In the genomic region with DNA sequence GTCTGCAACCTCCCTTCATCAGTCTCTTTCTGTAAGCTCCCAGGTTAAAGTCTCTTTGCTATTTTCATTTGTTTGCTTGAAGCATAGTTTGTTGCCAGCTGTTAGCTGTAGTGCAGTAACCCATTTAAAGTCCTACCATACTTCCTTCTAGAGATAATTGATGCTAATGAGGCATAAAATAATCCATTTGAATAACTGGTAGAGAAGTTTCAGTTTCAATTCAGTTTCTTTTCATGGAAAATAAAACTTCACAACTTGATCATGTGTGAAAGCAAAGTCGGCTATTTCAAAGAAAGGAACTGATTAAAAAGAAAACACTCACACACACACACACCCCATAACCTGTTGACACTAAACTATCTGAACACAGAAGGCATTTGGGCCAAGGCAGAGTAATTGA, we compare ENCODE assay signal across 22 cellular contexts.
DNase-seq lines count a peak whose midpoint lies in the region; ATAC-seq and TF ChIP-seq lines count a peak whose summit lies in the region.
"Had no signal": no experiment of that assay in that cellular context is flagged by ENCODE, and none has a peak within 500 bp of the region (broad histone marks: within the 10 kb centered on the region; RNA-seq: fewer than 3 reads in every experiment).

No MANE protein-coding gene starts in this region.

- no peaks in the 10 kb centered on the region for H3K36me3 Mint-ChIP-seq in activated CD8-positive, alpha-beta memory T cell treated with anti-CD3 and anti-CD28 coated beads, Interleukin-2, amount 10 ng/mL, durations not matched to agents 7 days and 5 days
- H3K36me3 Mint-ChIP-seq: brain; CD4-positive, alpha-beta memory T cell; naive thymus-derived CD4-positive, alpha-beta T cell; T-cell had no signal

- no peak overlapping the region for H3K4me3 Mint-ChIP-seq in activated CD8-positive, alpha-beta memory T cell treated with anti-CD3 and anti-CD28 coated beads, Interleukin-2, amount 10 ng/mL, durations not matched to agents 7 days and 5 days
- H3K4me3 Mint-ChIP-seq: activated CD4-positive, alpha-beta T cell treated with anti-CD3 and anti-CD28 coated beads for 36 hours; activated T-helper 1 cell treated with anti-CD3 and anti-CD28 coated beads, Interleukin-12 subunit alpha, Interleukin-12 subunit beta, Interleukin-2, Interleukin-4 antibody, amounts not matched to agents 30 ng/mL and 10 ng/mL and 1 ng/mL, durations not matched to agents 14 hours and 24 hours and 36 hours; brain; CD4-positive, alpha-beta memory T cell; H9; naive thymus-derived CD4-positive, alpha-beta T cell; T-cell had no signal

- no peaks in the 10 kb centered on the region for H4K20me1 ChIP-seq in OCI-LY3 (ENCODE audit: insufficient read depth, low read length)

- H3K79me2 ChIP-seq in OCI-LY3 (ENCODE audit: low read length): no peaks in the 10 kb centered on the region

- H3K9me3 Mint-ChIP-seq in activated CD8-positive, alpha-beta memory T cell treated with anti-CD3 and anti-CD28 coated beads, Interleukin-2, amount 10 ng/mL, durations not matched to agents 7 days and 5 days (ENCODE audit: low read depth): no peaks in the 10 kb centered on the region
- H3K9me3 Mint-ChIP-seq: activated T-helper 1 cell treated with anti-CD3 and anti-CD28 coated beads, Interleukin-12 subunit alpha, Interleukin-12 subunit beta, Interleukin-2, Interleukin-4 antibody, amounts not matched to agents 30 ng/mL and 10 ng/mL and 1 ng/mL, durations not matched to agents 14 hours and 24 hours and 36 hours; H9 had no signal

- H3K4me1 Mint-ChIP-seq in activated CD8-positive, alpha-beta memory T cell treated with anti-CD3 and anti-CD28 coated beads, Interleukin-2, amount 10 ng/mL, durations not matched to agents 7 days and 5 days: peaks cover 2% of the 10 kb centered on the region
- H3K4me1 Mint-ChIP-seq: activated CD4-positive, alpha-beta T cell treated with anti-CD3 and anti-CD28 coated beads for 36 hours; brain; CD4-positive, alpha-beta memory T cell; H9 had no signal

- H3K36me3 ChIP-seq in OCI-LY3 (replicated peaks; ENCODE audit: low read depth, low read length): no peaks in the 10 kb centered on the region
- H3K36me3 ChIP-seq in mucosa of rectum (ENCODE audit: control insufficient read depth in 2 of 2, insufficient read depth in 2 of 2, low read length in 2 of 2): no peaks in the 10 kb centered on the region
- H3K36me3 ChIP-seq: right atrium auricular region had no signal

- CTCF ChIA-PET in activated CD8-positive, alpha-beta memory T cell treated with anti-CD3 and anti-CD28 coated beads, Interleukin-2, amount 10 ng/mL, durations not matched to agents 7 days and 5 days (lab: Charles Lee): no interaction called here
- CTCF ChIA-PET in RWPE1 (lab: Yijun Ruan, JAX) (no interaction called here), HEK293T (lab: Yijun Ruan, JAX) (no interaction called here)

- peak; percentile 20 for DNase-seq in GM12865 (ENCODE audit: low read depth)
- no peak for DNase-seq in activated CD8-positive, alpha-beta memory T cell treated with anti-CD3 and anti-CD28 coated beads, Interleukin-2, amount 10 ng/mL, durations not matched to agents 7 days and 5 days
- no peak for DNase-seq in SIG-M5 (lab: John Stamatoyannopoulos, UW)
- no peak for DNase-seq in RWPE1 (ENCODE audit: low spot score)
- no peak for DNase-seq in HEK293T (ENCODE audit: extremely low spot score)
- DNase-seq: activated CD4-positive, alpha-beta T cell treated with anti-CD3 and anti-CD28 coated beads for 36 hours; CD4-positive, alpha-beta memory T cell; effector memory CD4-positive, alpha-beta T cell; foreskin melanocyte; GF-D8; H9; kidney; naive thymus-derived CD4-positive, alpha-beta T cell; NCI-H1930; PC-3; T-cell had no signal

- H3K27me3 ChIP-seq in OCI-LY3 (ENCODE audit: low read depth, low read length) (no peaks in the 10 kb centered on the region), mucosa of rectum (ENCODE audit: control insufficient read depth in 2 of 2, insufficient read depth in 2 of 2, low read length in 2 of 2) (no peaks in the 10 kb centered on the region)
- H3K27me3 ChIP-seq: right atrium auricular region had no signal

- POLR2A ChIA-PET in RWPE1 (lab: Yijun Ruan, JAX; ENCODE audit: low non-redundant PET): no interaction called here
- POLR2A ChIA-PET in HEK293T (lab: Yijun Ruan, JAX): no interaction called here

- peak; percentile 44 for ATAC-seq in GM21619 (IDR thresholded peaks at IDR 0.05; ENCODE audit: unreplicated experiment)
- no peak for ATAC-seq in activated CD8-positive, alpha-beta memory T cell treated with anti-CD3 and anti-CD28 coated beads, Interleukin-2, amount 10 ng/mL, durations not matched to agents 7 days and 5 days
- ATAC-seq: activated CD4-positive, alpha-beta T cell treated with anti-CD3 and anti-CD28 coated beads for 36 hours; naive thymus-derived CD4-positive, alpha-beta T cell; PC-3; T-cell had no signal

- H3K27me3 Mint-ChIP-seq in activated CD8-positive, alpha-beta memory T cell treated with anti-CD3 and anti-CD28 coated beads, Interleukin-2, amount 10 ng/mL, durations not matched to agents 7 days and 5 days: no peaks in the 10 kb centered on the region
- H3K27me3 Mint-ChIP-seq: brain had no signal

- peak overlapping the region; percentile 64 for H3K4me2 ChIP-seq in OCI-LY3 (ENCODE audit: low read length)

- H3K27ac Mint-ChIP-seq in activated CD8-positive, alpha-beta memory T cell treated with anti-CD3 and anti-CD28 coated beads, Interleukin-2, amount 10 ng/mL, durations not matched to agents 7 days and 5 days: no peak overlapping the region
- H3K27ac Mint-ChIP-seq: activated CD4-positive, alpha-beta T cell treated with anti-CD3 and anti-CD28 coated beads for 36 hours; activated T-helper 1 cell treated with anti-CD3 and anti-CD28 coated beads, Interleukin-12 subunit alpha, Interleukin-12 subunit beta, Interleukin-2, Interleukin-4 antibody, amounts not matched to agents 30 ng/mL and 10 ng/mL and 1 ng/mL, durations not matched to agents 14 hours and 24 hours and 36 hours; brain; CD4-positive, alpha-beta memory T cell; naive thymus-derived CD4-positive, alpha-beta T cell; T-cell had no signal

- H3K9me3 ChIP-seq in OCI-LY3 (ENCODE audit: insufficient read depth, low read length) (peaks cover 7% of the 10 kb centered on the region; the same call in 1 of the 2 replicates), mucosa of rectum (ENCODE audit: control insufficient read depth in 2 of 2, low read length in 2 of 2) (no peaks in the 10 kb centered on the region)
- H3K9me3 ChIP-seq: right atrium auricular region had no signal

- H3K4me3 ChIP-seq in GM12865 (ENCODE audit: low read depth, low read length) (no peak overlapping the region), OCI-LY3 (ENCODE audit: low read length) (peak overlapping the region; percentile 39), mucosa of rectum (ENCODE audit: low read length in 2 of 2) (peak overlapping the region in 1 of 2 donors; percentile 28)

- H2AFZ ChIP-seq in OCI-LY3 (ENCODE audit: low read depth, low read length): no peak overlapping the region

- peaks cover 41% of the 10 kb centered on the region for H3K4me1 ChIP-seq in OCI-LY3 (ENCODE audit: low read length)
- peaks cover 0 to 21% of the 10 kb centered on the region in 2 donors for H3K4me1 ChIP-seq in mucosa of rectum (ENCODE audit: control insufficient read depth in 2 of 2, insufficient read depth in 2 of 2, low read length in 2 of 2)

- H3K27ac ChIP-seq in OCI-LY3 (ENCODE audit: low read length) (peak overlapping the region; percentile 54), mucosa of rectum (ENCODE audit: low read depth in 2 of 2, low read length in 2 of 2) (peak overlapping the region; percentile 32 to 44), RWPE1 (no peak overlapping the region)
- H3K27ac ChIP-seq: right atrium auricular region had no signal

- H3K9ac ChIP-seq in OCI-LY3 (ENCODE audit: low read length) (peak overlapping the region; percentile 13; the same call in 1 of the 2 replicates), mucosa of rectum (ENCODE audit: low read depth in 1 of 2, low read length in 2 of 2) (no peak overlapping the region)

- TF ChIP-seq CTCF in GM12865 (IDR thresholded peaks at IDR 0.05; ENCODE audit: insufficient read depth, low read depth, low read length, missing control alignments) (no peak), OCI-LY3 (IDR thresholded peaks at IDR 0.05; ENCODE audit: low read depth, low read length) (no peak), RWPE1 (conservative IDR thresholded peaks at IDR 0.05; ENCODE audit: low read depth) (no peak)

TF ChIP-seq in HEK293T, 16 proteins besides CTCF, POLR2A, EP300 and RAD21:
- TF ChIP-seq BHLHE40 (IDR thresholded peaks at IDR 0.05; ENCODE audit: borderline replicate concordance): no peak
- TF ChIP-seq CTBP1 (IDR thresholded peaks at IDR 0.05; ENCODE audit: borderline replicate concordance): no peak
- TF ChIP-seq ZNF384 (IDR thresholded peaks at IDR 0.05): no peak
- no peak for TF ChIP-seq ARNT (IDR thresholded peaks at IDR 0.05)
- no peak for TF ChIP-seq TARDBP (IDR thresholded peaks at IDR 0.05)
- TF ChIP-seq HDGF (IDR thresholded peaks at IDR 0.05; ENCODE audit: borderline replicate concordance): no peak
- TF ChIP-seq SUZ12 (IDR thresholded peaks at IDR 0.05): no peak
- no peak for TF ChIP-seq FOXM1 (IDR thresholded peaks at IDR 0.05; ENCODE audit: borderline replicate concordance)
- TF ChIP-seq NFRKB (IDR thresholded peaks at IDR 0.05): no peak
- no peak for TF ChIP-seq ELF4 (IDR thresholded peaks at IDR 0.05)
- no peak for TF ChIP-seq L3MBTL2 (conservative IDR thresholded peaks at IDR 0.05)
- TF ChIP-seq, protein P1, sequence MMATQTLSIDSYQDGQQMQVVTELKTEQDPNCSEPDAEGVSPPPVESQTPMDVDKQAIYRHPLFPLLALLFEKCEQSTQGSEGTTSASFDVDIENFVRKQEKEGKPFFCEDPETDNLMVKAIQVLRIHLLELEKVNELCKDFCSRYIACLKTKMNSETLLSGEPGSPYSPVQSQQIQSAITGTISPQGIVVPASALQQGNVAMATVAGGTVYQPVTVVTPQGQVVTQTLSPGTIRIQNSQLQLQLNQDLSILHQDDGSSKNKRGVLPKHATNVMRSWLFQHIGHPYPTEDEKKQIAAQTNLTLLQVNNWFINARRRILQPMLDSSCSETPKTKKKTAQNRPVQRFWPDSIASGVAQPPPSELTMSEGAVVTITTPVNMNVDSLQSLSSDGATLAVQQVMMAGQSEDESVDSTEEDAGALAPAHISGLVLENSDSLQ (IDR thresholded peaks at IDR 0.05): no peak
- TF ChIP-seq SP1 (IDR thresholded peaks at IDR 0.05): no peak
